8 cellular contexts compared by ENCODE assay signal in the genomic region with DNA sequence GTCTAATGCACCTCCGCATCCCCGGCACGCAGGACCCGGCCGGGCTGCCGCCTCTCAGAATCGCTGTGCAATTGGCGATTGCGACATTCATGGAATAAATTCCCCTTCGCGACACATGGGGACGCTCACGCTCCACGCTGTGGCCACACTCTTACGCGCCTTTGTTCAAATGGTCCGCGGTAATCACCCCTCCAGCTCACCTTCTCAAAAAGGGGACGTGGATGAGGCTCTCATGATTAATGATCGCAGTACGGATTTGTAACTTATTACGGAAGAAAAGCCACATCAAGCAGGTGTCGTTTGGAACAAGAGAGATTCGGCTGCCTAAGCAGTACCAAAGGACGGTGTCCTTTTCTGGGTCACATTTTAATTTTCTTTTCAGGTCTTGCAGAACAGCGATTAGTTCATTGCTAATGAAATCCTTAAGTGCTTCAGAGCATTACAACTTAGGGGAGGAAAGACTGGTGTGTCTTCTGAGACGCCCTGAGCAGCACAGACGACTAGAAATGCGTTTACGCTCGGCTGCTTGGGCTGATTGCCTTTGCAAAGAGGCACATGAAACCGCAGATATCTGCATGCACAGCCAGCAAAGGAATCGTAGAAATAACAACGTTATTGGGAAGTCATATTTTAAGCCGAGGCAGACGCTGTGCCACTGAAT. TPM values are rescaled to one million over a fixed set of nuclear protein-coding genes. Genes with fewer than 3 reads are reported as not detected.
DNase-seq lines count a peak whose midpoint lies in the region; ATAC-seq, FAIRE-seq and TF ChIP-seq lines count a peak whose summit lies in the region.

No MANE protein-coding gene starts in this region.

- TF ChIP-seq CTCF in Panc1 (IDR thresholded peaks at IDR 0.05), result peak; percentile 96
- peak; percentile 71 for TF ChIP-seq CTCF in epithelial cell of esophagus (IDR thresholded peaks at IDR 0.05; ENCODE audit: insufficient read depth, low read depth, low read length, missing control alignments)
- TF ChIP-seq CTCF in mesothelial cell of epicardium (IDR thresholded peaks at IDR 0.05; ENCODE audit: unreplicated experiment), result peak; percentile 80

- H3K4me3 ChIP-seq in Panc1 (ENCODE audit: low read depth in 2 of 2, low read length in 2 of 2), result peak overlapping the region in 1 of 2 experiments; percentile 37; a peak in 3 of 4 replicates
- H3K4me3 ChIP-seq in epithelial cell of esophagus (ENCODE audit: low read length), result no peak overlapping the region

- no peak for FAIRE-seq in urothelium cell line (lab: Jason Lieb, UNC)

- no peaks in the 10 kb centered on the region for H3K36me3 ChIP-seq in Panc1 (ENCODE audit: control insufficient read depth, insufficient read depth, low read length)

- ATAC-seq in Panc1 (peak; percentile 93), GM21528 (IDR thresholded peaks at IDR 0.05; ENCODE audit: low FRiP score, unreplicated experiment) (no peak)

- H3K27me3 Mint-ChIP-seq in activated CD4-positive, alpha-beta T cell treated with anti-CD3 and anti-CD28 coated beads, Interleukin-2, amount 10 ng/mL, durations not matched to agents 7 days and 5 days, result peaks cover 23% of the 10 kb centered on the region
- peaks cover 69% of the 10 kb centered on the region for H3K27me3 Mint-ChIP-seq in mesothelial cell of epicardium (ENCODE audit: low read depth)

- peaks cover 5% of the 10 kb centered on the region for H3K9me3 Mint-ChIP-seq in activated CD4-positive, alpha-beta T cell treated with anti-CD3 and anti-CD28 coated beads, Interleukin-2, amount 10 ng/mL, durations not matched to agents 7 days and 5 days
- peaks cover 11% of the 10 kb centered on the region for H3K9me3 Mint-ChIP-seq in mesothelial cell of epicardium

- CTCF ChIA-PET in activated CD4-positive, alpha-beta T cell treated with anti-CD3 and anti-CD28 coated beads, Interleukin-2, amount 10 ng/mL, durations not matched to agents 7 days and 5 days (lab: Charles Lee), result interaction anchor here (0.6 kb wide), 1 partner anchor 207 kb away, joined by 3 read pairs; no protein-coding TSS in a partner anchor
- CTCF ChIA-PET in Panc1 (lab: Charles Lee), result interaction anchor here (1.1 kb wide), 1 partner anchor 217 kb away, joined by 3 read pairs; no protein-coding TSS in a partner anchor

- peak; percentile 11 for DNase-seq in activated CD4-positive, alpha-beta T cell treated with anti-CD3 and anti-CD28 coated beads, Interleukin-2, amount 10 ng/mL, durations not matched to agents 7 days and 5 days
- no peak for DNase-seq in activated CD4-positive, alpha-beta T cell treated with anti-CD3 and anti-CD28 coated beads, Interleukin-2, amount 50 U/mL, for 4 hours
- peak; percentile 19 for DNase-seq in LHCN-M2 (ENCODE audit: low read depth)
- peak; percentile 28 for DNase-seq in Panc1 (ENCODE audit: low read depth, low spot score)
- DNase-seq in epithelial cell of esophagus (ENCODE audit: low read depth), result peak; percentile 45
- peak; percentile 39 to 67 for DNase-seq in mesothelial cell of epicardium (ENCODE audit: low spot score in 2 of 2, unreplicated experiment in 2 of 2)
- peak; percentile 75 for DNase-seq in urothelium cell line (ENCODE audit: low spot score)

- peaks cover 12% of the 10 kb centered on the region for H3K4me1 ChIP-seq in Panc1 (ENCODE audit: control insufficient read depth, insufficient read depth, low read length)

- POLR2A ChIA-PET in activated CD4-positive, alpha-beta T cell treated with anti-CD3 and anti-CD28 coated beads, Interleukin-2, amount 10 ng/mL, durations not matched to agents 7 days and 5 days (lab: Charles Lee), result no interaction called here
- POLR2A ChIA-PET in Panc1 (lab: Charles Lee), result no interaction called here

- H3K27me3 ChIP-seq in Panc1 (ENCODE audit: control insufficient read depth, insufficient read depth, low read length), result peaks cover 44% of the 10 kb centered on the region

- in situ Hi-C loops in Panc1 (cut with HindIII; ENCODE audit: low pct_unique_long_range_greater_than_20kb, low sequenced_read_pairs), result no loop called here

- H3K36me3 Mint-ChIP-seq in activated CD4-positive, alpha-beta T cell treated with anti-CD3 and anti-CD28 coated beads, Interleukin-2, amount 10 ng/mL, durations not matched to agents 7 days and 5 days (ENCODE audit: low read depth), result no peaks in the 10 kb centered on the region
- no peaks in the 10 kb centered on the region for H3K36me3 Mint-ChIP-seq in mesothelial cell of epicardium

- intact Hi-C loops in Panc1 (cut with micrococcal nuclease; ENCODE audit: unreplicated experiment), result loop anchor here (2.0 to 5.0 kb wide), 2 partner anchors 216 to 536 kb away; no protein-coding TSS in a partner anchor

- no peak overlapping the region for H3K27ac Mint-ChIP-seq in activated CD4-positive, alpha-beta T cell treated with anti-CD3 and anti-CD28 coated beads, Interleukin-2, amount 10 ng/mL, durations not matched to agents 7 days and 5 days
- H3K27ac Mint-ChIP-seq in mesothelial cell of epicardium, result no peak overlapping the region

- H3K27ac ChIP-seq in Panc1 (ENCODE audit: low read length), result no peak overlapping the region

- no TSS peak for BruUV-seq in Panc1 (replicated peaks; lab: Mats Ljungman, UMichigan)

- H3K4me1 Mint-ChIP-seq in activated CD4-positive, alpha-beta T cell treated with anti-CD3 and anti-CD28 coated beads, Interleukin-2, amount 10 ng/mL, durations not matched to agents 7 days and 5 days, result no peaks in the 10 kb centered on the region
- H3K4me1 Mint-ChIP-seq in mesothelial cell of epicardium, result peaks cover 8% of the 10 kb centered on the region

- peaks cover 6% of the 10 kb centered on the region; the same call in 1 of the 2 replicates for H3K9me3 ChIP-seq in Panc1 (ENCODE audit: control insufficient read depth, insufficient read depth, low read depth, low read length)

- no peak overlapping the region for H3K4me3 Mint-ChIP-seq in activated CD4-positive, alpha-beta T cell treated with anti-CD3 and anti-CD28 coated beads, Interleukin-2, amount 10 ng/mL, durations not matched to agents 7 days and 5 days
- peak overlapping the region; percentile 28 for H3K4me3 Mint-ChIP-seq in mesothelial cell of epicardium

RNA-seq across cellular contexts. Expression of gene ADGRD1, which starts 37.3 kb away (rescaled TPM):
- under 1 TPM in 1 of 2 experiments, not detected in 1; 0.05 TPM for total RNA-seq in activated CD4-positive, alpha-beta T cell treated with anti-CD3 and anti-CD28 coated beads, Interleukin-2, amount 10 ng/mL, durations not matched to agents 7 days and 5 days
- total RNA-seq in LHCN-M2 (2014; rRNA removed) (not detected in 2 replicates), Panc1 (2021; ENCODE audit: unreplicated experiment) (0.21 TPM), mesothelial cell of epicardium (5.5 to 7.7 TPM (median 7.2 TPM) in 3 replicates)
- 0.05 TPM for polyA plus RNA-seq in LHCN-M2 (2012)
- 0.07 TPM for polyA plus RNA-seq in Panc1 (2012; ENCODE audit: insufficient read length)

RNA-seq across cellular contexts. Expression of gene RAN, which starts 44.5 kb away (rescaled TPM):
- 1,000 to 10,000 TPM; 1,033 to 1,124 TPM for total RNA-seq in activated CD4-positive, alpha-beta T cell treated with anti-CD3 and anti-CD28 coated beads, Interleukin-2, amount 10 ng/mL, durations not matched to agents 7 days and 5 days
- total RNA-seq in LHCN-M2 (2014; rRNA removed) (568 and 600 TPM in 2 replicates), Panc1 (2021; ENCODE audit: unreplicated experiment) (1,193 TPM), mesothelial cell of epicardium (629 to 674 TPM (median 633 TPM) in 3 replicates)
- polyA plus RNA-seq in LHCN-M2 (2012), result 1,333 TPM
- polyA plus RNA-seq in Panc1 (2012; ENCODE audit: insufficient read length), result 933 TPM

Comparison
In these comparisons a context has a peak if more than half of its experiments do, and no peak if none do; other contexts are left out.
1. DNase-seq: peak in activated CD4-positive, alpha-beta T cell treated with anti-CD3 and anti-CD28 coated beads, Interleukin-2, amount 10 ng/mL, durations not matched to agents 7 days and 5 days (single experiment), LHCN-M2 (single experiment), Panc1 (single experiment), epithelial cell of esophagus (single experiment), mesothelial cell of epicardium (2 of 2) and urothelium cell line (single experiment); none in activated CD4-positive, alpha-beta T cell treated with anti-CD3 and anti-CD28 coated beads, Interleukin-2, amount 50 U/mL, for 4 hours (0 of 2).
2. Peak in every context shown above with its lines, with median percentiles within 50 percentile points of each other: CTCF ChIP-seq.